Comparison of ENCODE assay signal across 14 cellular contexts in genomic region chr2:160603771-160604510, GRCh38.
DNase-seq lines count a peak whose midpoint lies in the region; ATAC-seq, FAIRE-seq and TF ChIP-seq lines count a peak whose summit lies in the region.
"Had no signal": no experiment of that assay in that cellular context is flagged by ENCODE, and none has a peak within 500 bp of the region (broad histone marks: within the 10 kb centered on the region; RNA-seq: fewer than 3 reads in every experiment).

No MANE protein-coding gene starts in this region.

- POLR2A ChIA-PET in HepG2 (lab: Yijun Ruan, JAX): no interaction called here

- intact Hi-C loops in HepG2 (cut with micrococcal nuclease; ENCODE audit: unreplicated experiment): no loop called here

- TF ChIP-seq EP300 in HepG2 (IDR thresholded peaks at IDR 0.05; ENCODE audit: low read depth in 2 of 2, low read length in 2 of 2): no peak
- TF ChIP-seq EP300 in HepG2 (CRISPR knock-in tag; IDR thresholded peaks at IDR 0.05; ENCODE audit: borderline replicate concordance): no peak

- DNase-seq in NCI-H82 (lab: John Stamatoyannopoulos, UW) (peak; percentile 94), WERI-Rb-1 (peak; percentile 60), HepG2 (ENCODE audit: low spot score) (no peak), small intestine (peak; percentile 55), GF-D8 (lab: John Stamatoyannopoulos, UW) (no peak), inferior parietal cortex (ENCODE audit: extremely low spot score) (no peak)
- DNase-seq: AML-193; Caco-2; CD8-positive, alpha-beta memory T cell; DND-41; GDM1; HCEC 1CT had no signal

- no peak overlapping the region for H3K9ac ChIP-seq in HepG2 (ENCODE audit: insufficient read depth, low read depth, low read length)
- H3K9ac ChIP-seq: BLaER1 had no signal

- ATAC-seq in HepG2: no peak
- no peak for ATAC-seq in HG03097 (IDR thresholded peaks at IDR 0.05; ENCODE audit: low FRiP score, unreplicated experiment)

- H3K36me3 ChIP-seq in WERI-Rb-1: no peaks in the 10 kb centered on the region
- no peaks in the 10 kb centered on the region for H3K36me3 ChIP-seq in HepG2 (replicated peaks in 1 of 2; ENCODE audit: control insufficient read depth in 1 of 2, insufficient read depth in 2 of 2, low read length in 2 of 2)
- no peaks in the 10 kb centered on the region for H3K36me3 ChIP-seq in small intestine (ENCODE audit: control insufficient read depth in 2 of 2, insufficient read depth in 2 of 2, low read length in 2 of 2)
- H3K36me3 ChIP-seq: BLaER1 had no signal

- H4K20me1 ChIP-seq in HepG2 (ENCODE audit: insufficient read depth, low read length): no peaks in the 10 kb centered on the region
- H4K20me1 ChIP-seq: BLaER1 had no signal

- TF ChIP-seq POLR2A in HepG2 (IDR thresholded peaks at IDR 0.05; ENCODE audit: insufficient read depth in 1 of 2, low read depth in 2 of 2, low read length in 2 of 2): no peak

- no peak for FAIRE-seq in HepG2 (lab: Jason Lieb, UNC)
- no peak for FAIRE-seq in small intestine (lab: Jason Lieb, UNC)

- no peaks in the 10 kb centered on the region for H3K27me3 ChIP-seq in WERI-Rb-1 (ENCODE audit: insufficient read depth, low read depth, severe bottlenecking)
- H3K27me3 ChIP-seq in HepG2 (ENCODE audit: control insufficient read depth in 1 of 2, insufficient read depth in 2 of 2, low read length in 2 of 2): no peaks in the 10 kb centered on the region
- H3K27me3 ChIP-seq in small intestine (ENCODE audit: control insufficient read depth in 2 of 2, insufficient read depth in 2 of 2, low read length in 2 of 2): no peaks in the 10 kb centered on the region
- H3K27me3 ChIP-seq: BLaER1 had no signal

- H3K27ac ChIP-seq in WERI-Rb-1 (no peak overlapping the region), HepG2 (ENCODE audit: extremely low read length, insufficient read depth, low read length) (no peak overlapping the region), small intestine (ENCODE audit: low read depth in 1 of 2, low read length in 1 of 2) (no peak overlapping the region)
- H3K27ac ChIP-seq: BLaER1 had no signal

- H3K4me1 ChIP-seq in HepG2 (ENCODE audit: insufficient read depth, low read length): no peaks in the 10 kb centered on the region
- H3K4me1 ChIP-seq in small intestine (ENCODE audit: control insufficient read depth in 2 of 2, insufficient read depth in 1 of 2, low read depth in 1 of 2, low read length in 1 of 2): peaks cover 0 to 4% of the 10 kb centered on the region in 2 donors
- H3K4me1 ChIP-seq: BLaER1, Caco-2 had no signal

- TF ChIP-seq CTCF in WERI-Rb-1 (IDR thresholded peaks at IDR 0.05; ENCODE audit: low read depth, low read length): no peak
- no peak for TF ChIP-seq CTCF in HepG2 (CRISPR knock-in tag; IDR thresholded peaks at IDR 0.05)

- TF ChIP-seq RAD21 in HepG2 (CRISPR knock-in tag; IDR thresholded peaks at IDR 0.05): no peak

- no peak overlapping the region for H3K4me2 ChIP-seq in HepG2 (ENCODE audit: low read depth, low read length)
- H3K4me2 ChIP-seq: BLaER1 had no signal

- no peak overlapping the region for H2AFZ ChIP-seq in HepG2 (ENCODE audit: low read length)

- BruUV-seq in HepG2 (replicated peaks; lab: Mats Ljungman, UMichigan): no TSS peak

- no peaks in the 10 kb centered on the region for H3K9me3 ChIP-seq in WERI-Rb-1 (ENCODE audit: severe bottlenecking)
- no peaks in the 10 kb centered on the region for H3K9me3 ChIP-seq in HepG2 (ENCODE audit: low read length)
- H3K9me3 ChIP-seq in small intestine (ENCODE audit: control insufficient read depth, low read depth): no peaks in the 10 kb centered on the region
- H3K9me3 ChIP-seq: BLaER1, Caco-2 had no signal

- CTCF ChIA-PET in HepG2 (lab: Yijun Ruan, JAX; ENCODE audit: low intra/inter-chr PET ratio, low total read pairs): no interaction called here

- no peak overlapping the region for H3K4me3 ChIP-seq in WERI-Rb-1 (ENCODE audit: low read depth, low read length)
- no peak overlapping the region for H3K4me3 ChIP-seq in HepG2 (replicated peaks in 1 of 3; ENCODE audit: insufficient read depth in 1 of 3, low read depth in 2 of 3, low read length in 3 of 3)
- no peak overlapping the region for H3K4me3 ChIP-seq in small intestine (ENCODE audit: low read depth in 1 of 2, low read length in 2 of 2)
- H3K4me3 ChIP-seq: BLaER1 had no signal

- in situ Hi-C loops in HepG2 (cut with HindIII; ENCODE audit: extremely low pct_ligation_motif_present, low pct_unique_long_range_greater_than_20kb): no loop called here

- 40% methylated on average over 3 of the region's 3 CpGs for WGBS in HepG2 (ENCODE audit: low lambda C conversion rate)
- WGBS in small intestine, 3 donors: 12 to 47% (median 31%) methylated on average over 3 of the region's 3 CpGs

- H3K79me2 ChIP-seq in HepG2 (ENCODE audit: insufficient read depth, low read length): no peaks in the 10 kb centered on the region

TF ChIP-seq in HepG2, 621 proteins besides CTCF, POLR2A, EP300 and RAD21:
- TF ChIP-seq ZNF589 (CRISPR knock-in tag; conservative IDR thresholded peaks at IDR 0.05): no peak
- TF ChIP-seq, protein P1, sequence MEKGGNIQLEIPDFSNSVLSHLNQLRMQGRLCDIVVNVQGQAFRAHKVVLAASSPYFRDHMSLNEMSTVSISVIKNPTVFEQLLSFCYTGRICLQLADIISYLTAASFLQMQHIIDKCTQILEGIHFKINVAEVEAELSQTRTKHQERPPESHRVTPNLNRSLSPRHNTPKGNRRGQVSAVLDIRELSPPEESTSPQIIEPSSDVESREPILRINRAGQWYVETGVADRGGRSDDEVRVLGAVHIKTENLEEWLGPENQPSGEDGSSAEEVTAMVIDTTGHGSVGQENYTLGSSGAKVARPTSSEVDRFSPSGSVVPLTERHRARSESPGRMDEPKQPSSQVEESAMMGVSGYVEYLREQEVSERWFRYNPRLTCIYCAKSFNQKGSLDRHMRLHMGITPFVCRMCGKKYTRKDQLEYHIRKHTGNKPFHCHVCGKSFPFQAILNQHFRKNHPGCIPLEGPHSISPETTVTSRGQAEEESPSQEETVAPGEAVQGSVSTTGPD (CRISPR knock-in tag; IDR thresholded peaks at IDR 0.05): no peak
- TF ChIP-seq DRAP1 (CRISPR knock-in tag; IDR thresholded peaks at IDR 0.05): no peak
- 0 out of 2 replicates have a peak, but pooled peaks have one; percentile 25 for TF ChIP-seq MAFF (IDR thresholded peaks at IDR 0.05; ENCODE audit: low read depth, low read length)
- TF ChIP-seq MAFK (conservative IDR thresholded peaks at IDR 0.05 in 1 of 2, IDR thresholded peaks at IDR 0.05 in 1 of 2; ENCODE audit: low read length in 2 of 2): peak; percentile 30 to 40; a peak in 2 of 4 replicates
- no peak for TF ChIP-seq ZNF557 (CRISPR knock-in tag; IDR thresholded peaks at IDR 0.05)

Comparison
In these comparisons a context has a peak if more than half of its experiments do, and no peak if none do; other contexts are left out.
1. DNase-seq: peak in NCI-H82 (single experiment), WERI-Rb-1 (single experiment) and small intestine (single experiment); none in HepG2 (single experiment), GF-D8 (single experiment) and inferior parietal cortex (single experiment).